ENCODE assay signal across 11 cellular contexts in the genomic region with DNA sequence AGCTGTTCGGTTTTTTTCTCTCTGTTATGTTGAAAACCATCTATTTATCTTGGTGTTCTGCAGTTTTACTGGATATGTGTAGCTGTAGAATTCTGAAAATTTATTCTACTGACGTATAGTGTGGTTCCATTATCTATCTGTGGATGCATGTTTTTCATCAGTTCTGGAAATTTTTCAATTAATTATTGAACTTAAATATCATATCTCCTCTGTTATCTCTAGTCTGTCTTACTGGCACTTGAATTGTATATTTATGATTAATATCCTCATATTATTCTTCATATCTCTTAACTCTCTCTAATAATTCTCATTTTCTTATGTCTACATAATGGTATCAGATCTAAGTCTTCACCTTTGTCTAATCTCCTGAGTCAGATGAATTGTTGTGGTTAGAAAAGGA.
"Had no signal": no experiment of that assay in that cellular context is flagged by ENCODE, and none has a peak within 500 bp of the region (broad histone marks: within the 10 kb centered on the region; RNA-seq: fewer than 3 reads in every experiment).

No MANE protein-coding gene starts in this region.

- FAIRE-seq: H1, H54 had no signal

- H3K9ac ChIP-seq: GM23248 had no signal

- DNase-seq: GM23248, GOT3, H7, H9, HCEC 1CT, HFFc6 had no signal

- H3K27ac Mint-ChIP-seq: GM23338, H9, HFFc6 had no signal

- H3K4me3 Mint-ChIP-seq: GM23338, H9, HFFc6 had no signal

- H3K9me3 Mint-ChIP-seq: GM23338, H9 had no signal

- ATAC-seq: GM23338, HCT116 had no signal

- H3K4me2 ChIP-seq: GM23338 had no signal

- H2AFZ ChIP-seq: GM23248, GM23338 had no signal

- H3K9me3 ChIP-seq: HAP-1 had no signal

- H3K4me3 ChIP-seq: GM23248, GM23338, HAP-1 had no signal

- H3K36me3 ChIP-seq: HAP-1 had no signal

- H3K27ac ChIP-seq: GM23248 had no signal
